Comparison of ENCODE assay signal across 35 cellular contexts in the genomic region with DNA sequence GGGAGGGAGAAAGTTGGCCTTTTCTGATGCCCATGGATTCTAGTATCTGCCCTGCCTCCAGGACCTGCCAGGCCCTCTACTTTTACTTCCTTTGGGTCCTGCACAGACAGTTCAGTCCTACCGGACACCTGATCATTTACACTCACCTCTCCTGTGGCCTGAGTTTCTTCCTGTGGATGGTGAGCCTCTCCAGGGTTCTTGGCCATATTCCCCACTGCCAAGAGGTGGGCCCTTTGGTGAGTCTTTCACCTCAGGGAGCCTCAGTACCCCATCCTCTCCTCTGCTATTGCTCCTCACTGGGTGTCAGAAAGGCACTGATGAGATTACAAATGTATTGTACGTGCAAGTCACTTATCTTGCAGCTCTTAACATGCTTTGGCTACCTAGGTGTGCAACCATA.
"Had no signal": no experiment of that assay in that cellular context is flagged by ENCODE, and none has a peak within 500 bp of the region (broad histone marks: within the 10 kb centered on the region; RNA-seq: fewer than 3 reads in every experiment).

No MANE protein-coding gene starts in this region.

- H3K27ac ChIP-seq: adrenal gland, body of pancreas, brain microvascular endothelial cell, breast epithelium, VCaP had no signal

- H3K4me1 ChIP-seq: adrenal gland, body of pancreas, breast epithelium had no signal

- H3K4me1 Mint-ChIP-seq: activated B cell treated with CpG ODN at 0.5 μM for 24 hours; activated CD4-positive, alpha-beta T cell treated with anti-CD3 and anti-CD28 coated beads, Interleukin-2, amount 10 ng/mL, durations not matched to agents 24 days and 14 days; activated naive CD8-positive, alpha-beta T cell treated with anti-CD3 and anti-CD28 coated beads for 36 hours; activated T-helper 17 cell treated with anti-CD3 and anti-CD28 coated beads, Interleukin-2, amount 50 U/mL, for 72 hours; central memory CD8-positive, alpha-beta T cell had no signal

- DNase-seq: activated B cell treated with CpG ODN at 0.5 μM for 24 hours; activated CD4-positive, alpha-beta memory T cell treated with anti-CD3 and anti-CD28 coated beads for 36 hours; activated CD4-positive, alpha-beta T cell treated with anti-CD3 and anti-CD28 coated beads for 4 hours; activated CD4-positive, alpha-beta T cell treated with anti-CD3 and anti-CD28 coated beads, Interleukin-2, amount 10 ng/mL, durations not matched to agents 24 days and 14 days; activated CD4-positive, alpha-beta T cell treated with anti-CD3 and anti-CD28 coated beads, Interleukin-2, amount 50 U/mL, for 1 hour; activated CD4-positive, alpha-beta T cell treated with anti-CD3 and anti-CD28 coated beads, Interleukin-2, amount 50 U/mL, for 4 hours; activated CD4-positive, CD25-positive, alpha-beta regulatory T cell treated with anti-CD3 and anti-CD28 coated beads, Interleukin-2, amount 50 U/mL, for 72 hours; activated CD8-positive, alpha-beta memory T cell treated with anti-CD3 and anti-CD28 coated beads, Interleukin-2, amount 50 U/mL, for 4 hours; activated effector memory CD4-positive, alpha-beta T cell treated with anti-CD3 and anti-CD28 coated beads, Interleukin-2, amount 50 U/mL, for 16 hours; activated gamma-delta T cell treated with Interleukin-2 at 50 U/mL for 16 hours; activated naive CD4-positive, alpha-beta T cell; activated naive CD4-positive, alpha-beta T cell treated with anti-CD3 and anti-CD28 coated beads for 36 hours; activated naive CD4-positive, alpha-beta T cell treated with anti-CD3 and anti-CD28 coated beads, Interleukin-2, amount 50 U/mL, for 16 hours; activated naive CD8-positive, alpha-beta T cell treated with anti-CD3 and anti-CD28 coated beads for 36 hours; activated T-cell treated with anti-CD3 and anti-CD28 coated beads for 4 hours; activated T-cell treated with anti-CD3 and anti-CD28 coated beads, Interleukin-2, amount 50 U/mL, for 1 hour; activated T-cell treated with anti-CD3 and anti-CD28 coated beads, Interleukin-2, amount 50 U/mL, for 4 hours; activated T-cell treated with anti-CD3 and anti-CD28 coated beads, Interleukin-2, amount 50 U/mL, for 72 hours; adrenal gland; amniotic stem cell; aorta; body of pancreas; brain microvascular endothelial cell; cerebellar nuclear complex; T-helper 1 cell; T-helper 2 cell; T-helper 9 cell had no signal

- ATAC-seq: activated naive CD4-positive, alpha-beta T cell treated with anti-CD3 and anti-CD28 coated beads, Interleukin-2, amount 50 U/mL, for 72 hours; activated T-cell treated with anti-CD3 and anti-CD28 coated beads, Interleukin-2, amount 50 U/mL, for 4 hours; activated T-cell treated with anti-CD3 and anti-CD28 coated beads, Interleukin-2, amount 50 U/mL, for 72 hours; activated T-helper 17 cell treated with anti-CD3 and anti-CD28 coated beads, Interleukin-2, amount 50 U/mL, for 72 hours; body of pancreas had no signal

- H3K4me3 Mint-ChIP-seq: activated B cell treated with CpG ODN at 0.5 μM for 24 hours; activated CD4-positive, alpha-beta memory T cell treated with anti-CD3 and anti-CD28 coated beads for 36 hours; activated CD4-positive, alpha-beta T cell treated with anti-CD3 and anti-CD28 coated beads, Interleukin-2, amount 10 ng/mL, durations not matched to agents 24 days and 14 days; activated naive CD4-positive, alpha-beta T cell treated with anti-CD3 and anti-CD28 coated beads for 36 hours; activated naive CD8-positive, alpha-beta T cell treated with anti-CD3 and anti-CD28 coated beads for 36 hours; activated T-cell treated with anti-CD3 and anti-CD28 coated beads, Interleukin-2, amount 50 U/mL, for 4 hours; activated T-cell treated with anti-CD3 and anti-CD28 coated beads, Interleukin-2, amount 50 U/mL, for 72 hours; activated T-helper 1 cell treated with anti-CD3 and anti-CD28 coated beads, Interleukin-12 subunit alpha, Interleukin-12 subunit beta, Interleukin-2, Interleukin-4 antibody, amounts not matched to agents 30 ng/mL and 10 ng/mL and 1 ng/mL, durations not matched to agents 14 hours and 24 hours and 36 hours; activated T-helper 17 cell treated with anti-CD3 and anti-CD28 coated beads, Interleukin-2, amount 50 U/mL, for 72 hours; central memory CD8-positive, alpha-beta T cell; T-helper 1 cell treated with Interleukin-12 subunit alpha and Interleukin-12 subunit beta and Interleukin-4 antibody, amounts not matched to agents 30 μg/mL and 1 μg/mL, for 36 hours; T-helper 2 cell treated with Interferon-gamma antibody and Interleukin-4, amounts not matched to agents 5 μg/mL and 100 μg/mL, for 36 hours had no signal

- H3K27ac Mint-ChIP-seq: activated B cell treated with CpG ODN at 0.5 μM for 24 hours; activated CD4-positive, alpha-beta memory T cell treated with anti-CD3 and anti-CD28 coated beads for 36 hours; activated CD4-positive, alpha-beta T cell treated with anti-CD3 and anti-CD28 coated beads, Interleukin-2, amount 10 ng/mL, durations not matched to agents 24 days and 14 days; activated naive CD4-positive, alpha-beta T cell treated with anti-CD3 and anti-CD28 coated beads for 36 hours; activated naive CD4-positive, alpha-beta T cell treated with anti-CD3 and anti-CD28 coated beads, Interleukin-2, amount 50 U/mL, for 72 hours; activated naive CD8-positive, alpha-beta T cell treated with anti-CD3 and anti-CD28 coated beads for 36 hours; activated T-cell treated with anti-CD3 and anti-CD28 coated beads, Interleukin-2, amount 50 U/mL, for 72 hours; activated T-helper 1 cell treated with anti-CD3 and anti-CD28 coated beads, Interleukin-12 subunit alpha, Interleukin-12 subunit beta, Interleukin-2, Interleukin-4 antibody, amounts not matched to agents 30 ng/mL and 10 ng/mL and 1 ng/mL, durations not matched to agents 14 hours and 24 hours and 36 hours; activated T-helper 17 cell treated with anti-CD3 and anti-CD28 coated beads, Interleukin-2, amount 50 U/mL, for 72 hours; T-helper 1 cell treated with Interleukin-12 subunit alpha and Interleukin-12 subunit beta and Interleukin-4 antibody, amounts not matched to agents 30 μg/mL and 1 μg/mL, for 36 hours; T-helper 2 cell treated with Interferon-gamma antibody and Interleukin-4, amounts not matched to agents 5 μg/mL and 100 μg/mL, for 36 hours had no signal

- H3K27me3 ChIP-seq: adrenal gland, body of pancreas, brain microvascular endothelial cell, breast epithelium had no signal

- H3K36me3 ChIP-seq: adrenal gland, brain microvascular endothelial cell, breast epithelium had no signal

- H3K9me3 ChIP-seq: adrenal gland, body of pancreas had no signal

- H3K9me3 Mint-ChIP-seq: T-helper 2 cell treated with Interferon-gamma antibody and Interleukin-4, amounts not matched to agents 5 μg/mL and 100 μg/mL, for 36 hours had no signal

- H3K36me3 Mint-ChIP-seq: activated CD4-positive, alpha-beta memory T cell treated with anti-CD3 and anti-CD28 coated beads for 36 hours; activated naive CD8-positive, alpha-beta T cell treated with anti-CD3 and anti-CD28 coated beads for 36 hours had no signal

- H3K4me3 ChIP-seq: adrenal gland, body of pancreas, breast epithelium had no signal
